ENCODE assay signal across 8 cellular contexts in genomic region chr12:131830335-131831020, GRCh38. TPM values are rescaled to one million over a fixed set of nuclear protein-coding genes. Genes with fewer than 3 reads are reported as not detected.
DNase-seq lines count a peak whose midpoint lies in the region; ATAC-seq and TF ChIP-seq lines count a peak whose summit lies in the region.

No MANE protein-coding gene starts in this region.

- H3K9me3 ChIP-seq in PC-3 (ENCODE audit: low read length), result no peaks in the 10 kb centered on the region

- ATAC-seq in HG02759 (IDR thresholded peaks at IDR 0.05; ENCODE audit: unreplicated experiment) (peak; percentile 32), PC-3 (peak; percentile 63), GM21526 (IDR thresholded peaks at IDR 0.05; ENCODE audit: low FRiP score, unreplicated experiment) (no peak)

- in situ Hi-C loops in brain microvascular endothelial cell (cut with HindIII; ENCODE audit: low pct_ligation_motif_present, low sequenced_read_pairs), result no loop called here

- peak overlapping the region; percentile 91 for H2AFZ ChIP-seq in PC-3 (ENCODE audit: low read length)

- BruUV-seq in PC-3 (replicated peaks; lab: Mats Ljungman, UMichigan), result TSS peak; percentile 43

- H3K79me2 ChIP-seq in PC-3 (ENCODE audit: low read length), result no peaks in the 10 kb centered on the region; the same call in 1 of the 2 replicates

- peak overlapping the region; percentile 94 for H3K4me2 ChIP-seq in PC-3 (ENCODE audit: low read length)

- no peaks in the 10 kb centered on the region for H4K20me1 ChIP-seq in PC-3 (ENCODE audit: low read length)

- no peaks in the 10 kb centered on the region for H3K9me2 ChIP-seq in PC-3 (replicated peaks; ENCODE audit: low read length)

- DNase-seq in NCI-H1694 treated with DMSO at 0.1 percent for 48 hours (lab: John Stamatoyannopoulos, UW), result peak; percentile 22
- DNase-seq in NCI-H1694 (lab: John Stamatoyannopoulos, UW), result no peak
- DNase-seq in PC-3, result peak; percentile 91
- DNase-seq in brain microvascular endothelial cell, result peak; percentile 80
- peak; percentile 67 to 78 for DNase-seq in hippocampal formation (lab: John Stamatoyannopoulos, UW)
- DNase-seq in posterior vena cava (ENCODE audit: low spot score), result peak; percentile 94

- POLR2A ChIA-PET in PC-3 (lab: Charles Lee; ENCODE audit: unreplicated experiment), result no interaction called here

- peak overlapping the region; percentile 85 for H3K4me3 ChIP-seq in PC-3 (ENCODE audit: low read length)
- H3K4me3 ChIP-seq in brain microvascular endothelial cell (ENCODE audit: low read depth, low read length), result peak overlapping the region; percentile 67

- no peaks in the 10 kb centered on the region for H3F3A ChIP-seq in PC-3 (ENCODE audit: low read length, unreplicated experiment)

- no peaks in the 10 kb centered on the region for H3K27me3 ChIP-seq in PC-3 (ENCODE audit: low read length)
- no peaks in the 10 kb centered on the region for H3K27me3 ChIP-seq in brain microvascular endothelial cell (replicated peaks)

- peak overlapping the region; percentile 70 for H3K9ac ChIP-seq in PC-3 (ENCODE audit: low read length)

- CTCF ChIA-PET in PC-3 (lab: Charles Lee), result interaction anchor here (0.6 kb wide), 1 partner anchor 499 kb away, joined by 6 read pairs; the partner anchor contains the start of gene GALNT9

- H3K27ac ChIP-seq in PC-3 (ENCODE audit: low read length), result peak overlapping the region; percentile 63
- H3K27ac ChIP-seq in brain microvascular endothelial cell, result peak overlapping the region; percentile 35

- H3K4me1 ChIP-seq in PC-3 (ENCODE audit: insufficient read depth, low read length), result peaks cover 25% of the 10 kb centered on the region

- TF ChIP-seq CTCF in PC-3 (conservative IDR thresholded peaks at IDR 0.05; ENCODE audit: low read depth, low read length) (peak; percentile 68), brain microvascular endothelial cell (IDR thresholded peaks at IDR 0.05; ENCODE audit: low read depth, low read length, missing control alignments) (peak; percentile 63)

- H3K36me3 ChIP-seq in PC-3 (ENCODE audit: low read depth, low read length), result no peaks in the 10 kb centered on the region
- H3K36me3 ChIP-seq in brain microvascular endothelial cell (replicated peaks), result no peaks in the 10 kb centered on the region

- intact Hi-C loops in PC-3 (cut with micrococcal nuclease) (loop anchor here (5.0 kb wide), 2 partner anchors 97 to 1068 kb away; partner anchors contain the start of gene PUS1), posterior vena cava (cut with DNase I) (no loop called here)

RNA-seq across cellular contexts. Expression of gene MMP17, which starts 2.3 kb away (rescaled TPM):
- total RNA-seq in PC-3 (2014; rRNA removed) (30.2 and 31.8 TPM in 2 replicates), posterior vena cava (1 to 10 TPM; 4.3 to 5.8 TPM)
